In genomic region chr17:66562119-66562518, GRCh38 we compare ENCODE assay signal across 19 cellular contexts.
A peak's percentile ranks its signal among the peaks of the same experiment; 100 is the strongest.
DNase-seq lines count a peak whose midpoint lies in the region; ATAC-seq, FAIRE-seq and TF ChIP-seq lines count a peak whose summit lies in the region.
"Had no signal": no experiment of that assay in that cellular context is flagged by ENCODE, and none has a peak within 500 bp of the region (broad histone marks: within the 10 kb centered on the region; RNA-seq: fewer than 3 reads in every experiment).

No MANE protein-coding gene starts in this region.

- H2BK120ac ChIP-seq in H1 (replicated peaks; ENCODE audit: low read depth, low read length): no peak overlapping the region

- no peak for TF ChIP-seq RAD21 in H1 (IDR thresholded peaks at IDR 0.05 in 1 of 2, conservative IDR thresholded peaks at IDR 0.05 in 1 of 2; ENCODE audit: low read depth in 2 of 2, low read length in 2 of 2)

- no peak overlapping the region for H3K4ac ChIP-seq in H1 (replicated peaks; ENCODE audit: insufficient read length, low read depth, low read length)

- peaks cover 5 to 12% (median 10%) of the 10 kb centered on the region in 4 experiments; a peak in 5 of 7 replicates for H3K4me1 ChIP-seq in H1 (replicated peaks in 1 of 4; ENCODE audit: control insufficient read depth in 3 of 4, insufficient read depth in 4 of 4, low read length in 3 of 4)
- H3K4me1 ChIP-seq in vagina: no peaks in the 10 kb centered on the region
- peaks cover 0 to 4% (median 0%) of the 10 kb centered on the region in 9 donors for H3K4me1 ChIP-seq in heart right ventricle

- H4K8ac ChIP-seq in H1 (ENCODE audit: extremely low read depth, insufficient read depth, low read length): no peak overlapping the region

- H3K27me3 Mint-ChIP-seq in activated naive CD8-positive, alpha-beta T cell: no peaks in the 10 kb centered on the region
- H3K27me3 Mint-ChIP-seq in activated naive CD8-positive, alpha-beta T cell treated with anti-CD3 and anti-CD28 coated beads, Interleukin-2, amount 50 U/mL, for 24 hours: no peaks in the 10 kb centered on the region
- H3K27me3 Mint-ChIP-seq: CD4-positive, CD25-positive, alpha-beta regulatory T cell had no signal

- POLR2A ChIA-PET in H1 (lab: Charles Lee; ENCODE audit: partially characterized antibody): interaction anchor here (0.7 kb wide), 1 partner anchor 13 kb away, joined by 3 read pairs; no protein-coding TSS in a partner anchor

- H3K23me2 ChIP-seq in H1 (ENCODE audit: low read depth, low read length): no peaks in the 10 kb centered on the region

- peaks cover 6% of the 10 kb centered on the region for H3K36me3 Mint-ChIP-seq in activated naive CD8-positive, alpha-beta T cell
- H3K36me3 Mint-ChIP-seq in activated naive CD8-positive, alpha-beta T cell treated with anti-CD3 and anti-CD28 coated beads, Interleukin-2, amount 50 U/mL, for 24 hours (ENCODE audit: low read depth): peaks cover 19% of the 10 kb centered on the region

- no peaks in the 10 kb centered on the region for H3K9me3 Mint-ChIP-seq in activated naive CD8-positive, alpha-beta T cell (ENCODE audit: low read depth)
- no peaks in the 10 kb centered on the region for H3K9me3 Mint-ChIP-seq in activated naive CD8-positive, alpha-beta T cell treated with anti-CD3 and anti-CD28 coated beads, Interleukin-2, amount 50 U/mL, for 24 hours
- H3K9me3 Mint-ChIP-seq: CD4-positive, CD25-positive, alpha-beta regulatory T cell had no signal

- H3K27ac ChIP-seq in H1 (ENCODE audit: low read depth, low read length) (no peak overlapping the region), vagina (no peak overlapping the region), heart right ventricle (no peak overlapping the region)
- H3K27ac ChIP-seq: GM23248, HL-60 had no signal

- H3K79me1 ChIP-seq in H1 (ENCODE audit: low read depth, low read length): no peaks in the 10 kb centered on the region

- no peak overlapping the region for H2BK5ac ChIP-seq in H1 (ENCODE audit: low read depth, low read length)

- no peak for ATAC-seq in activated naive CD8-positive, alpha-beta T cell treated with anti-CD3 and anti-CD28 coated beads, Interleukin-2, amount 50 U/mL, for 24 hours
- ATAC-seq in heart right ventricle: no peak

- no peak overlapping the region for H3K4me2 ChIP-seq in H1 (ENCODE audit: insufficient read depth in 1 of 2, low read depth in 2 of 2, low read length in 2 of 2)

- no peak overlapping the region for H3K14ac ChIP-seq in H1 (ENCODE audit: insufficient read length)

- no peak overlapping the region for H3K18ac ChIP-seq in H1 (ENCODE audit: extremely low read depth, low read length)

- CTCF ChIA-PET in H1 (lab: Charles Lee; ENCODE audit: partially characterized antibody): interaction anchor here (0.6 kb wide), 1 partner anchor 88 kb away, joined by 3 read pairs; no protein-coding TSS in a partner anchor

- H2BK12ac ChIP-seq in H1 (ENCODE audit: low read depth, low read length): no peak overlapping the region

- no peak overlapping the region for H3K4me3 Mint-ChIP-seq in activated naive CD8-positive, alpha-beta T cell
- H3K4me3 Mint-ChIP-seq in activated naive CD8-positive, alpha-beta T cell treated with anti-CD3 and anti-CD28 coated beads, Interleukin-2, amount 50 U/mL, for 24 hours: no peak overlapping the region
- H3K4me3 Mint-ChIP-seq: CD4-positive, CD25-positive, alpha-beta regulatory T cell; HFFc6 had no signal

- TF ChIP-seq CTCF in H1 (IDR thresholded peaks at IDR 0.05; ENCODE audit: control extremely low read depth in 1 of 3, insufficient read depth in 1 of 3, low read depth in 1 of 3, low read length in 3 of 3): no peak
- no peak for TF ChIP-seq CTCF in vagina (IDR thresholded peaks at IDR 0.05)
- no peak for TF ChIP-seq CTCF in heart right ventricle (IDR thresholded peaks at IDR 0.05)

- no peak overlapping the region for H3K23ac ChIP-seq in H1 (ENCODE audit: insufficient read length)

- peaks cover 0 to 6% of the 10 kb centered on the region in 2 experiments; a peak in 1 of 4 replicates for H3K9me3 ChIP-seq in H1 (ENCODE audit: insufficient read depth in 2 of 2, low read depth in 1 of 2, low read length in 1 of 2)
- no peaks in the 10 kb centered on the region for H3K9me3 ChIP-seq in vagina
- peaks cover 0 to 8% (median 0%) of the 10 kb centered on the region in 11 donors for H3K9me3 ChIP-seq in heart right ventricle

- H4K91ac ChIP-seq in H1 (replicated peaks; ENCODE audit: insufficient read length, low read length): no peak overlapping the region

- H2BK15ac ChIP-seq in H1 (ENCODE audit: low read length): peak overlapping the region; percentile 76; the same call in 1 of the 2 replicates

- H2BK20ac ChIP-seq in H1 (ENCODE audit: low read length): no peak overlapping the region

- no peak for TF ChIP-seq POLR2A in H1 (IDR thresholded peaks at IDR 0.05; ENCODE audit: control extremely low read depth in 1 of 2, low read depth in 2 of 2, low read length in 2 of 2)
- TF ChIP-seq POLR2A in vagina (IDR thresholded peaks at IDR 0.05): no peak

- no peak overlapping the region for H2AK5ac ChIP-seq in H1 (ENCODE audit: low read depth, low read length)

- H3K9ac ChIP-seq in H1 (replicated peaks in 1 of 4; ENCODE audit: extremely low read depth in 1 of 4, low read depth in 3 of 4, low read length in 3 of 4): no peak overlapping the region
- H3K9ac ChIP-seq: GM23248 had no signal

- FAIRE-seq in RCC 7860 (lab: Jason Lieb, UNC) (peak; percentile 97), H1 (lab: Jason Lieb, UNC) (no peak)
- FAIRE-seq: H54 had no signal

- no peak overlapping the region for H4K5ac ChIP-seq in H1 (ENCODE audit: insufficient read length, low read depth, low read length)

- H4K20me1 ChIP-seq in H1 (replicated peaks in 1 of 2; ENCODE audit: control insufficient read depth in 1 of 2, insufficient read depth in 2 of 2, low read length in 2 of 2): no peaks in the 10 kb centered on the region

- TF ChIP-seq EP300 in H1 (IDR thresholded peaks at IDR 0.05; ENCODE audit: borderline replicate concordance in 1 of 2, low read depth in 2 of 2, low read length in 2 of 2): no peak

- no peak overlapping the region for H3K56ac ChIP-seq in H1 (replicated peaks; ENCODE audit: insufficient read length, low read depth, low read length)

- intact Hi-C loops in vagina (cut with DNase I) (no loop called here), heart right ventricle (cut with DNase I) (loop anchor here in 6 of 10 donors (10.0 kb wide), 4 partner anchors 257 to 357 kb away; partner anchors contain the start of gene PRKCA (in 1 of the 6))

- H2AFZ ChIP-seq in H1 (ENCODE audit: low read length): no peak overlapping the region
- H2AFZ ChIP-seq: GM23248 had no signal

- no peaks in the 10 kb centered on the region for H3K36me3 ChIP-seq in H1 (ENCODE audit: control insufficient read depth in 2 of 4, insufficient read depth in 4 of 4, low read length in 3 of 4)
- no peaks in the 10 kb centered on the region for H3K36me3 ChIP-seq in vagina
- H3K36me3 ChIP-seq in heart right ventricle: no peaks in the 10 kb centered on the region
- H3K36me3 ChIP-seq: BE2C had no signal

- no peaks in the 10 kb centered on the region for H3K79me2 ChIP-seq in H1 (ENCODE audit: control insufficient read depth in 1 of 2, insufficient read depth in 2 of 2, low read length in 2 of 2)

- H3K4me3 ChIP-seq in H1 (ENCODE audit: extremely low read depth in 1 of 4, insufficient read depth in 2 of 4, low read depth in 3 of 4, low read length in 4 of 4) (no peak overlapping the region), vagina (no peak overlapping the region), heart right ventricle (no peak overlapping the region)
- H3K4me3 ChIP-seq: GM23248 had no signal

- DNase-seq in activated naive CD8-positive, alpha-beta T cell treated with anti-CD3 and anti-CD28 coated beads, Interleukin-2, amount 50 U/mL, for 24 hours: no peak
- no peak for DNase-seq in RCC 7860 (ENCODE audit: low spot score)
- DNase-seq in H1 (ENCODE audit: low read depth in 1 of 2, low spot score in 2 of 2): no peak
- DNase-seq in vagina (ENCODE audit: extremely low spot score in 2 of 2): peak; percentile 28 to 37
- no peak for DNase-seq in NCI-H1417 treated with DMSO at 0.1 percent for 48 hours (lab: John Stamatoyannopoulos, UW)
- no peak for DNase-seq in DMS 273 (lab: John Stamatoyannopoulos, UW; ENCODE audit: unreplicated experiment)
- DNase-seq in heart right ventricle: no peak
- DNase-seq: ACHN; BE2C; C1 segment of cervical spinal cord; CD4-positive, CD25-positive, alpha-beta regulatory T cell; DMS79 treated with DMSO at 0.1 percent for 48 hours; GF-D8; GM23248; HCEC 1CT; HFFc6 had no signal

- no peaks in the 10 kb centered on the region for H3K27me3 ChIP-seq in H1 (replicated peaks in 1 of 4; ENCODE audit: control insufficient read depth in 3 of 4, extremely low read depth in 1 of 4, insufficient read depth in 3 of 4, low read length in 3 of 4)
- H3K27me3 ChIP-seq in vagina: no peaks in the 10 kb centered on the region
- H3K27me3 ChIP-seq in heart right ventricle: no peaks in the 10 kb centered on the region

- peak overlapping the region; percentile 16 for H3K27ac Mint-ChIP-seq in activated naive CD8-positive, alpha-beta T cell
- H3K27ac Mint-ChIP-seq in activated naive CD8-positive, alpha-beta T cell treated with anti-CD3 and anti-CD28 coated beads, Interleukin-2, amount 50 U/mL, for 24 hours: no peak overlapping the region
- H3K27ac Mint-ChIP-seq: HFFc6 had no signal

- H3K4me1 Mint-ChIP-seq in activated naive CD8-positive, alpha-beta T cell (ENCODE audit: low read depth): peaks cover 60% of the 10 kb centered on the region
- H3K4me1 Mint-ChIP-seq in activated naive CD8-positive, alpha-beta T cell treated with anti-CD3 and anti-CD28 coated beads, Interleukin-2, amount 50 U/mL, for 24 hours: peaks cover 21% of the 10 kb centered on the region

TF ChIP-seq in H1, 55 proteins besides CTCF, POLR2A, EP300 and RAD21:
- no peak for TF ChIP-seq CHD2 (IDR thresholded peaks at IDR 0.05; ENCODE audit: low read length)
- no peak for TF ChIP-seq GTF2F1 (IDR thresholded peaks at IDR 0.05; ENCODE audit: borderline replicate concordance, low read depth, low read length)
- TF ChIP-seq RFX5 (IDR thresholded peaks at IDR 0.05; ENCODE audit: borderline replicate concordance, low read depth, low read length): no peak
- no peak for TF ChIP-seq RBBP5 (IDR thresholded peaks at IDR 0.05; ENCODE audit: borderline replicate concordance, low read depth, low read length)
- TF ChIP-seq MAX (IDR thresholded peaks at IDR 0.05): no peak
- no peak for TF ChIP-seq HDAC6 (IDR thresholded peaks at IDR 0.05; ENCODE audit: low read depth, low read length)
- TF ChIP-seq SP1 (IDR thresholded peaks at IDR 0.05; ENCODE audit: low read depth, low read length): no peak

Comparison
In these comparisons a context has a peak if more than half of its experiments do, and no peak if none do; other contexts are left out.
1. DNase-seq: peak in vagina (2 of 2); none in activated naive CD8-positive, alpha-beta T cell treated with anti-CD3 and anti-CD28 coated beads, Interleukin-2, amount 50 U/mL, for 24 hours (single experiment), RCC 7860 (single experiment), H1 (0 of 2), NCI-H1417 treated with DMSO at 0.1 percent for 48 hours (single experiment), DMS 273 (single experiment) and heart right ventricle (0 of 2).